In genomic region chr22:28952857-28953256, GRCh38 we compare ENCODE assay signal across 11 cellular contexts.
A peak's percentile ranks its signal among the peaks of the same experiment; 100 is the strongest.
DNase-seq lines count a peak whose midpoint lies in the region; ATAC-seq, FAIRE-seq and TF ChIP-seq lines count a peak whose summit lies in the region.
"Had no signal": no experiment of that assay in that cellular context is flagged by ENCODE, and none has a peak within 500 bp of the region (broad histone marks: within the 10 kb centered on the region; RNA-seq: fewer than 3 reads in every experiment).

No MANE protein-coding gene starts in this region.

- no peak overlapping the region for H4K8ac ChIP-seq in mesenchymal stem cell (ENCODE audit: low read length)

- TF ChIP-seq RAD21 in HepG2 (CRISPR knock-in tag; IDR thresholded peaks at IDR 0.05) (no peak), K562 (CRISPR knock-in tag; conservative IDR thresholded peaks at IDR 0.05 in 1 of 2, IDR thresholded peaks at IDR 0.05 in 1 of 2) (no peak)

- ATAC-seq in HepG2 (peak; percentile 15; the same call in 2 of the 3 replicates), right lobe of liver (no peak), K562 (no peak), GM18505 (IDR thresholded peaks at IDR 0.05; ENCODE audit: unreplicated experiment) (no peak)
- ATAC-seq: naive thymus-derived CD4-positive, alpha-beta T cell had no signal

- no peak overlapping the region for H2BK12ac ChIP-seq in mesenchymal stem cell (ENCODE audit: low read length in 2 of 2)

- no peak for FAIRE-seq in HepG2 (lab: Jason Lieb, UNC)
- FAIRE-seq in K562 (lab: Jason Lieb, UNC): no peak

- no peak overlapping the region for H3K4ac ChIP-seq in mesenchymal stem cell (ENCODE audit: low read depth in 1 of 2, low read length in 2 of 2)

- H3K36me3 ChIP-seq in HepG2 (replicated peaks in 1 of 2; ENCODE audit: control insufficient read depth in 1 of 2, insufficient read depth in 2 of 2, low read length in 2 of 2): peaks cover 3 to 17% of the 10 kb centered on the region in 2 experiments
- H3K36me3 ChIP-seq in right lobe of liver: no peaks in the 10 kb centered on the region
- H3K36me3 ChIP-seq in K562 (ENCODE audit: control insufficient read depth, insufficient read depth, low read length): no peaks in the 10 kb centered on the region
- no peaks in the 10 kb centered on the region for H3K36me3 ChIP-seq in mesenchymal stem cell (ENCODE audit: control insufficient read depth in 1 of 2, insufficient read depth in 2 of 2, low read depth in 1 of 2, low read length in 2 of 2)
- no peaks in the 10 kb centered on the region for H3K36me3 ChIP-seq in vagina
- H3K36me3 ChIP-seq in spleen: no peaks in the 10 kb centered on the region

- H3K9ac ChIP-seq in HepG2 (ENCODE audit: insufficient read depth, low read depth, low read length) (peak overlapping the region; percentile 17; the same call in 1 of the 2 replicates), K562 (ENCODE audit: insufficient read depth in 1 of 2, low read depth in 2 of 2, low read length in 2 of 2) (no peak overlapping the region), mesenchymal stem cell (ENCODE audit: low read length) (no peak overlapping the region)

- H2AFZ ChIP-seq in HepG2 (ENCODE audit: low read length): no peak overlapping the region
- no peak overlapping the region for H2AFZ ChIP-seq in K562 (ENCODE audit: low read depth, low read length)
- no peak overlapping the region for H2AFZ ChIP-seq in mesenchymal stem cell (ENCODE audit: low read depth, low read length)

- H3K9me3 ChIP-seq in HepG2 (ENCODE audit: low read length): no peaks in the 10 kb centered on the region
- H3K9me3 ChIP-seq in right lobe of liver: no peaks in the 10 kb centered on the region
- H3K9me3 ChIP-seq in K562 (replicated peaks; ENCODE audit: control insufficient read depth, insufficient read depth, low read depth, low read length): no peaks in the 10 kb centered on the region
- no peaks in the 10 kb centered on the region for H3K9me3 ChIP-seq in mesenchymal stem cell (ENCODE audit: control insufficient read depth, low read length)
- no peaks in the 10 kb centered on the region for H3K9me3 ChIP-seq in vagina
- H3K9me3 ChIP-seq in spleen: peaks cover 0 to 6% (median 2%) of the 10 kb centered on the region in 8 donors

- no peak overlapping the region for H2BK120ac ChIP-seq in mesenchymal stem cell (ENCODE audit: low read depth, low read length)

- in situ Hi-C loops in HepG2 (cut with HindIII; ENCODE audit: extremely low pct_ligation_motif_present, low pct_unique_long_range_greater_than_20kb): no loop called here
- in situ Hi-C loops in K562 (cut with MboI): no loop called here

- H2BK5ac ChIP-seq in mesenchymal stem cell (ENCODE audit: low read depth, low read length, poor library complexity, severe bottlenecking): no peak overlapping the region

- H3K18ac ChIP-seq in mesenchymal stem cell (ENCODE audit: low read depth in 1 of 2, low read length in 2 of 2): no peak overlapping the region

- TF ChIP-seq EP300 in HepG2 (IDR thresholded peaks at IDR 0.05; ENCODE audit: low read depth in 2 of 2, low read length in 2 of 2) (no peak), HepG2 (CRISPR knock-in tag; IDR thresholded peaks at IDR 0.05; ENCODE audit: borderline replicate concordance) (no peak), K562 (IDR thresholded peaks at IDR 0.05; ENCODE audit: low read length) (no peak)

- H4K20me1 ChIP-seq in HepG2 (ENCODE audit: insufficient read depth, low read length) (peaks cover 20% of the 10 kb centered on the region; the same call in 1 of the 2 replicates), K562 (replicated peaks; ENCODE audit: control insufficient read depth, insufficient read depth, low read length) (no peaks in the 10 kb centered on the region)

- H3K4me1 ChIP-seq in HepG2 (ENCODE audit: insufficient read depth, low read length) (peaks cover 100% of the 10 kb centered on the region), right lobe of liver (peaks cover 0 to 28% (median 5%) of the 10 kb centered on the region in 4 donors), K562 (replicated peaks in 1 of 2; ENCODE audit: control insufficient read depth in 2 of 2, insufficient read depth in 2 of 2, low read length in 2 of 2) (no peaks in the 10 kb centered on the region; a peak in 1 of 5 replicates), mesenchymal stem cell (ENCODE audit: control insufficient read depth, insufficient read depth, low read depth, low read length) (peaks cover 16% of the 10 kb centered on the region), vagina (peaks cover 68% of the 10 kb centered on the region), spleen (peaks cover 0 to 34% (median 17%) of the 10 kb centered on the region in 6 donors)

- TF ChIP-seq CTCF in HepG2 (CRISPR knock-in tag; IDR thresholded peaks at IDR 0.05): no peak
- no peak for TF ChIP-seq CTCF in right lobe of liver (IDR thresholded peaks at IDR 0.05)
- no peak for TF ChIP-seq CTCF in K562 (IDR thresholded peaks at IDR 0.05 in 2 of 3, conservative IDR thresholded peaks at IDR 0.05 in 1 of 3; ENCODE audit: insufficient read depth in 2 of 3, low read depth in 1 of 3, low read length in 3 of 3)
- no peak for TF ChIP-seq CTCF in vagina (IDR thresholded peaks at IDR 0.05)
- no peak for TF ChIP-seq CTCF in spleen (IDR thresholded peaks at IDR 0.05 in 8 of 11, conservative IDR thresholded peaks at IDR 0.05 in 3 of 11)

- H3K4me2 ChIP-seq in HepG2 (ENCODE audit: low read depth, low read length): peak overlapping the region; percentile 37
- no peak overlapping the region for H3K4me2 ChIP-seq in K562 (ENCODE audit: insufficient read depth, low read length)
- H3K4me2 ChIP-seq in mesenchymal stem cell (ENCODE audit: low read length, poor library complexity, severe bottlenecking): no peak overlapping the region

- H2BK15ac ChIP-seq in mesenchymal stem cell (ENCODE audit: low read depth, poor library complexity, severe bottlenecking): no peak overlapping the region

- CTCF ChIA-PET in HepG2 (lab: Yijun Ruan, JAX; ENCODE audit: low intra/inter-chr PET ratio, low total read pairs): no interaction called here
- CTCF ChIA-PET in K562 (lab: Yijun Ruan, JAX; ENCODE audit: low intra/inter-chr PET ratio): no interaction called here

- H3K27ac ChIP-seq in HepG2 (ENCODE audit: extremely low read length, insufficient read depth, low read length) (peak overlapping the region; percentile 64), right lobe of liver (no peak overlapping the region), K562 (ENCODE audit: extremely low read depth, low read depth, low read length) (no peak overlapping the region), mesenchymal stem cell (ENCODE audit: low read length, poor library complexity, severe bottlenecking) (peak overlapping the region; percentile 52), vagina (peak overlapping the region; percentile 67), spleen (no peak overlapping the region)

- H3K27me3 ChIP-seq in HepG2 (ENCODE audit: control insufficient read depth in 1 of 2, insufficient read depth in 2 of 2, low read length in 2 of 2) (no peaks in the 10 kb centered on the region), right lobe of liver (no peaks in the 10 kb centered on the region), K562 (ENCODE audit: control insufficient read depth in 2 of 2, insufficient read depth in 2 of 2, low read length in 2 of 2) (no peaks in the 10 kb centered on the region), mesenchymal stem cell (ENCODE audit: control insufficient read depth in 1 of 2, insufficient read depth in 1 of 2, low read length in 2 of 2) (no peaks in the 10 kb centered on the region), vagina (no peaks in the 10 kb centered on the region), spleen (replicated peaks in 1 of 7) (peaks cover 0 to 53% (median 0%) of the 10 kb centered on the region in 7 donors)

- peaks cover 45% of the 10 kb centered on the region for H3K79me1 ChIP-seq in mesenchymal stem cell (replicated peaks; ENCODE audit: low read length, poor library complexity, severe bottlenecking)

- no peak overlapping the region for H3K4me3 ChIP-seq in HepG2 (replicated peaks in 1 of 3; ENCODE audit: insufficient read depth in 1 of 3, low read depth in 2 of 3, low read length in 3 of 3)
- H3K4me3 ChIP-seq in right lobe of liver: no peak overlapping the region
- no peak overlapping the region for H3K4me3 ChIP-seq in K562
- no peak overlapping the region for H3K4me3 ChIP-seq in mesenchymal stem cell (ENCODE audit: insufficient read depth in 1 of 2, low read depth in 1 of 2, low read length in 2 of 2)
- no peak overlapping the region for H3K4me3 ChIP-seq in vagina
- H3K4me3 ChIP-seq in spleen: no peak overlapping the region

- H3K9me1 ChIP-seq in K562 (ENCODE audit: control insufficient read depth, insufficient read depth, low read length): no peaks in the 10 kb centered on the region

- H3K14ac ChIP-seq in mesenchymal stem cell (ENCODE audit: low read length in 2 of 2): no peak overlapping the region

- no TSS peak for BruUV-seq in HepG2 (replicated peaks; lab: Mats Ljungman, UMichigan)
- BruUV-seq in K562 (replicated peaks; lab: Mats Ljungman, UMichigan): no TSS peak

- WGBS in HepG2 (ENCODE audit: low lambda C conversion rate): 47% methylated on average over 2 of the region's 2 CpGs
- WGBS in right lobe of liver (ENCODE audit: insufficient coverage, low coverage, low lambda C conversion rate, missing lambda C conversion rate): 86% methylated on average over 2 of the region's 2 CpGs
- 53% methylated on average over 2 of the region's 2 CpGs for WGBS in K562 (ENCODE audit: insufficient coverage, low coverage, missing lambda C conversion rate)
- 95% methylated on average over 2 of the region's 2 CpGs for WGBS in mesenchymal stem cell
- 77 to 95% (median 83%) methylated on average over 2 of the region's 2 CpGs for WGBS in spleen, 5 donors

- H3K79me2 ChIP-seq in HepG2 (ENCODE audit: insufficient read depth, low read length) (peaks cover 98% of the 10 kb centered on the region), K562 (ENCODE audit: control insufficient read depth, insufficient read depth, low read length) (no peaks in the 10 kb centered on the region; the same call in 2 of the 3 replicates)

- DNase-seq in HepG2 (ENCODE audit: low spot score) (no peak), right lobe of liver (no peak), K562 (ENCODE audit: extremely low read depth in 1 of 4, low spot score in 3 of 4) (no peak), mesenchymal stem cell (no peak), vagina (ENCODE audit: extremely low spot score in 2 of 2) (no peak), NCI-H2107 treated with DMSO at 0.1 percent for 48 hours (lab: John Stamatoyannopoulos, UW; ENCODE audit: unreplicated experiment) (no peak), spleen (no peak)
- DNase-seq: activated T-cell treated with anti-CD3 and anti-CD28 coated beads, Interleukin-2, amount 50 U/mL, for 48 hours; hippocampal formation; naive thymus-derived CD4-positive, alpha-beta T cell had no signal

- no peak overlapping the region for H4K91ac ChIP-seq in mesenchymal stem cell (ENCODE audit: low read length)

- POLR2A ChIA-PET in HepG2 (lab: Yijun Ruan, JAX) (interaction anchor here (0.9 to 1.8 kb wide), 9 partner anchors 14 to 142 kb away, joined by 3 to 5 read pairs (median 3); no protein-coding TSS in a partner anchor), K562 (lab: Yijun Ruan, JAX) (no interaction called here)

- TF ChIP-seq POLR2A in HepG2 (IDR thresholded peaks at IDR 0.05; ENCODE audit: insufficient read depth in 1 of 2, low read depth in 2 of 2, low read length in 2 of 2): no peak
- TF ChIP-seq POLR2A in right lobe of liver (IDR thresholded peaks at IDR 0.05): no peak
- TF ChIP-seq POLR2A in K562 (conservative IDR thresholded peaks at IDR 0.05): no peak
- no peak for TF ChIP-seq POLR2A in vagina (IDR thresholded peaks at IDR 0.05)
- TF ChIP-seq POLR2A in spleen (IDR thresholded peaks at IDR 0.05): no peak
- TF ChIP-seq POLR2A in GM18505 (IDR thresholded peaks at IDR 0.05; ENCODE audit: borderline replicate concordance, extremely low read depth, insufficient read depth, insufficient read length): no peak

- intact Hi-C loops in HepG2 (cut with micrococcal nuclease; ENCODE audit: unreplicated experiment) (loop anchor here (1.0 to 5.0 kb wide), 3 partner anchors 20 to 96 kb away; no protein-coding TSS in a partner anchor), right lobe of liver (cut with DNase I) (no loop called here), K562 (cut with micrococcal nuclease) (loop anchor here (10.0 kb wide), 1 partner anchor 98 kb away; no protein-coding TSS in a partner anchor), vagina (cut with DNase I) (no loop called here), spleen (cut with DNase I; ENCODE audit: low total_unique reads) (no loop called here)

- no peak overlapping the region for H2AK5ac ChIP-seq in mesenchymal stem cell (ENCODE audit: low read length, severe bottlenecking)

- no peak overlapping the region for H3K23ac ChIP-seq in mesenchymal stem cell (ENCODE audit: low read length in 2 of 2)

Comparison
In these comparisons a context has a peak if more than half of its experiments do, and no peak if none do; other contexts are left out.
1. H3K27ac ChIP-seq: peak in HepG2 (single experiment), mesenchymal stem cell (single experiment) and vagina (single experiment); none in right lobe of liver (0 of 3), K562 (single experiment) and spleen (0 of 8).
2. intact Hi-C loops: an anchor here in HepG2 (1.0 to 5.0 kb wide) and K562 (10.0 kb wide); none called in right lobe of liver, vagina and spleen.
3. Of the 241 proteins assayed by ChIP-seq in both HepG2 and K562: peak only in HepG2: BCL6, CEBPG, FOXP4, MAX, RBM22 and ZFX; only in K562: CEBPB; in both: none; in neither: 234.